In the genomic region with DNA sequence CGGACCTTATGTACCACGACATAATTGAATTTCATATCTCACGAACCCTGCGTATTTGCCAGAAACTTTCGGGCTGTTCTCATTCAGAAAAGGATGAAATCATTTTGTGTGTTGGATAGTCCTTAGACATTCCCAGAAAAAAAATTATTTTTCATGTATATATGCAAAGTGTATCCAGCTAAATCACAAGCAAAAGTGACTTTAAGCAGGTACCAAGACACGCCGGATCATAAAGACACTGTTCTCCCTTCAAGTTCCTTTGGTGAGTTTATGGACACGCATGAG, we compare ENCODE assay signal across 13 cellular contexts. TPM values are rescaled to one million over a fixed set of nuclear protein-coding genes. Genes with fewer than 3 reads are reported as not detected.
DNase-seq lines count a peak whose midpoint lies in the region; ATAC-seq and TF ChIP-seq lines count a peak whose summit lies in the region.
"Had no signal": no experiment of that assay in that cellular context is flagged by ENCODE, and none has a peak within 500 bp of the region (broad histone marks: within the 10 kb centered on the region; RNA-seq: fewer than 3 reads in every experiment).

No MANE protein-coding gene starts in this region.

- H3K27me3 ChIP-seq in Panc1 (ENCODE audit: control insufficient read depth, insufficient read depth, low read length) (no peaks in the 10 kb centered on the region), hepatocyte (peaks cover 4% of the 10 kb centered on the region)
- H3K27me3 ChIP-seq: brain microvascular endothelial cell, tibial artery had no signal

- in situ Hi-C loops in Panc1 (cut with HindIII; ENCODE audit: low pct_unique_long_range_greater_than_20kb, low sequenced_read_pairs): no loop called here

- DNase-seq in activated naive CD8-positive, alpha-beta T cell treated with anti-CD3 and anti-CD28 coated beads, Interleukin-2, amount 10 ng/mL, durations not matched to agents 7 days and 5 days: no peak
- no peak for DNase-seq in activated naive CD8-positive, alpha-beta T cell treated with anti-CD3 and anti-CD28 coated beads, Interleukin-2, amount 50 U/mL, for 24 hours
- DNase-seq in Panc1 (ENCODE audit: low read depth, low spot score) (no peak), hepatocyte (ENCODE audit: low spot score) (no peak), amniotic stem cell (lab: John Stamatoyannopoulos, UW) (no peak), NCI-H82 (lab: John Stamatoyannopoulos, UW) (no peak)
- no peak for DNase-seq in stimulated activated naive B cell treated with anti-CD40 and anti-IgM and Interleukin-4, amounts not matched to agents 10 μg/mL and 1 μg/mL and 100 μg/mL, for 72 hours

- no peak overlapping the region for H3K27ac Mint-ChIP-seq in activated naive CD8-positive, alpha-beta T cell treated with anti-CD3 and anti-CD28 coated beads, Interleukin-2, amount 10 ng/mL, durations not matched to agents 7 days and 5 days
- H3K27ac Mint-ChIP-seq in activated naive CD8-positive, alpha-beta T cell treated with anti-CD3 and anti-CD28 coated beads, Interleukin-2, amount 50 U/mL, for 24 hours: no peak overlapping the region
- no peak overlapping the region for H3K27ac Mint-ChIP-seq in stimulated activated naive B cell treated with anti-CD40 and anti-IgM and Interleukin-4, amounts not matched to agents 10 μg/mL and 1 μg/mL and 100 μg/mL, for 72 hours
- H3K27ac Mint-ChIP-seq: activated T-helper 2 cell treated with anti-CD3 and anti-CD28 coated beads, Interferon-gamma antibody, Interleukin-2, Interleukin-4, amounts not matched to agents 10 μg/mL and 5 μg/mL and 100 μg/mL, durations not matched to agents 14 hours and 24 hours and 36 hours; endodermal cell; T-helper 17 cell had no signal

- no peaks in the 10 kb centered on the region for H3K36me3 ChIP-seq in Panc1 (ENCODE audit: control insufficient read depth, insufficient read depth, low read length)
- H3K36me3 ChIP-seq in hepatocyte (replicated peaks; ENCODE audit: insufficient read depth, low read depth): no peaks in the 10 kb centered on the region
- H3K36me3 ChIP-seq: brain microvascular endothelial cell, tibial artery had no signal

- intact Hi-C loops in Panc1 (cut with micrococcal nuclease; ENCODE audit: unreplicated experiment): loop anchor here (2.0 to 5.0 kb wide), 2 partner anchors 170 to 320 kb away; no protein-coding TSS in a partner anchor

- peak overlapping the region; percentile 48 for H3K4me3 Mint-ChIP-seq in activated naive CD8-positive, alpha-beta T cell treated with anti-CD3 and anti-CD28 coated beads, Interleukin-2, amount 10 ng/mL, durations not matched to agents 7 days and 5 days
- H3K4me3 Mint-ChIP-seq in activated naive CD8-positive, alpha-beta T cell treated with anti-CD3 and anti-CD28 coated beads, Interleukin-2, amount 50 U/mL, for 24 hours: no peak overlapping the region
- H3K4me3 Mint-ChIP-seq in stimulated activated naive B cell treated with anti-CD40 and anti-IgM and Interleukin-4, amounts not matched to agents 10 μg/mL and 1 μg/mL and 100 μg/mL, for 72 hours: peak overlapping the region; percentile 37 to 66
- H3K4me3 Mint-ChIP-seq: endodermal cell, T-helper 17 cell had no signal

- peak overlapping the region; percentile 62 for H3K4me2 ChIP-seq in hepatocyte

- no peaks in the 10 kb centered on the region for H3K36me3 Mint-ChIP-seq in activated naive CD8-positive, alpha-beta T cell treated with anti-CD3 and anti-CD28 coated beads, Interleukin-2, amount 10 ng/mL, durations not matched to agents 7 days and 5 days
- H3K36me3 Mint-ChIP-seq in activated naive CD8-positive, alpha-beta T cell treated with anti-CD3 and anti-CD28 coated beads, Interleukin-2, amount 50 U/mL, for 24 hours (ENCODE audit: low read depth): no peaks in the 10 kb centered on the region
- peaks cover 0 to 1% of the 10 kb centered on the region in 2 donors for H3K36me3 Mint-ChIP-seq in stimulated activated naive B cell treated with anti-CD40 and anti-IgM and Interleukin-4, amounts not matched to agents 10 μg/mL and 1 μg/mL and 100 μg/mL, for 72 hours

- H3K79me2 ChIP-seq in hepatocyte: no peaks in the 10 kb centered on the region

- POLR2A ChIA-PET in activated naive CD8-positive, alpha-beta T cell treated with anti-CD3 and anti-CD28 coated beads, Interleukin-2, amount 10 ng/mL, durations not matched to agents 7 days and 5 days (lab: Charles Lee): no interaction called here
- POLR2A ChIA-PET in Panc1 (lab: Charles Lee): no interaction called here

- CTCF ChIA-PET in Panc1 (lab: Charles Lee): interaction anchor here (0.7 to 1.5 kb wide), 3 partner anchors 151 to 169 kb away, joined by 5 to 6 read pairs (median 6); no protein-coding TSS in a partner anchor

- 30% methylated on average over 8 of the region's 8 CpGs for WGBS in hepatocyte (ENCODE audit: low lambda C conversion rate, missing lambda C conversion rate)

- H3K4me1 ChIP-seq in Panc1 (ENCODE audit: control insufficient read depth, insufficient read depth, low read length) (no peaks in the 10 kb centered on the region), hepatocyte (ENCODE audit: insufficient read depth) (peaks cover 4% of the 10 kb centered on the region)

- peaks cover 3% of the 10 kb centered on the region for H3K27me3 Mint-ChIP-seq in activated naive CD8-positive, alpha-beta T cell treated with anti-CD3 and anti-CD28 coated beads, Interleukin-2, amount 10 ng/mL, durations not matched to agents 7 days and 5 days
- no peaks in the 10 kb centered on the region for H3K27me3 Mint-ChIP-seq in activated naive CD8-positive, alpha-beta T cell treated with anti-CD3 and anti-CD28 coated beads, Interleukin-2, amount 50 U/mL, for 24 hours
- no peaks in the 10 kb centered on the region for H3K27me3 Mint-ChIP-seq in stimulated activated naive B cell treated with anti-CD40 and anti-IgM and Interleukin-4, amounts not matched to agents 10 μg/mL and 1 μg/mL and 100 μg/mL, for 72 hours

- ATAC-seq in activated naive CD8-positive, alpha-beta T cell treated with anti-CD3 and anti-CD28 coated beads, Interleukin-2, amount 10 ng/mL, durations not matched to agents 7 days and 5 days (ENCODE audit: low read depth): no peak
- no peak for ATAC-seq in activated naive CD8-positive, alpha-beta T cell treated with anti-CD3 and anti-CD28 coated beads, Interleukin-2, amount 50 U/mL, for 24 hours
- ATAC-seq in Panc1: no peak; the same call in 1 of the 2 replicates
- no peak for ATAC-seq in stimulated activated naive B cell treated with anti-CD40 and anti-IgM and Interleukin-4, amounts not matched to agents 10 μg/mL and 1 μg/mL and 100 μg/mL, for 72 hours (replicated peaks)
- no peak for ATAC-seq in HG03460 (IDR thresholded peaks at IDR 0.05; ENCODE audit: unreplicated experiment)

- H4K20me1 ChIP-seq in hepatocyte (ENCODE audit: insufficient read depth, poor library complexity, severe bottlenecking): no peaks in the 10 kb centered on the region

- peak; percentile 4 for TF ChIP-seq CTCF in Panc1 (IDR thresholded peaks at IDR 0.05)
- no peak for TF ChIP-seq CTCF in hepatocyte (IDR thresholded peaks at IDR 0.05; ENCODE audit: poor library complexity)

- H3K4me3 ChIP-seq in Panc1 (ENCODE audit: low read depth in 2 of 2, low read length in 2 of 2) (peak overlapping the region in 1 of 2 experiments; percentile 36; a peak in 2 of 4 replicates), hepatocyte (no peak overlapping the region)
- H3K4me3 ChIP-seq: tibial artery had no signal

- H3K9me3 Mint-ChIP-seq in activated naive CD8-positive, alpha-beta T cell treated with anti-CD3 and anti-CD28 coated beads, Interleukin-2, amount 10 ng/mL, durations not matched to agents 7 days and 5 days: no peaks in the 10 kb centered on the region
- H3K9me3 Mint-ChIP-seq in activated naive CD8-positive, alpha-beta T cell treated with anti-CD3 and anti-CD28 coated beads, Interleukin-2, amount 50 U/mL, for 24 hours: no peaks in the 10 kb centered on the region
- no peaks in the 10 kb centered on the region for H3K9me3 Mint-ChIP-seq in stimulated activated naive B cell treated with anti-CD40 and anti-IgM and Interleukin-4, amounts not matched to agents 10 μg/mL and 1 μg/mL and 100 μg/mL, for 72 hours
- H3K9me3 Mint-ChIP-seq: activated T-helper 2 cell treated with anti-CD3 and anti-CD28 coated beads, Interferon-gamma antibody, Interleukin-2, Interleukin-4, amounts not matched to agents 10 μg/mL and 5 μg/mL and 100 μg/mL, durations not matched to agents 14 hours and 24 hours and 36 hours; endodermal cell had no signal

- no peaks in the 10 kb centered on the region for H3K9me3 ChIP-seq in Panc1 (ENCODE audit: control insufficient read depth, insufficient read depth, low read depth, low read length)
- H3K9me3 ChIP-seq in hepatocyte (ENCODE audit: low read depth): no peaks in the 10 kb centered on the region
- H3K9me3 ChIP-seq: tibial artery had no signal

- no peaks in the 10 kb centered on the region for H3K9me2 ChIP-seq in hepatocyte (replicated peaks; ENCODE audit: insufficient read depth)

- H3K27ac ChIP-seq in Panc1 (ENCODE audit: low read length) (no peak overlapping the region), hepatocyte (no peak overlapping the region)
- H3K27ac ChIP-seq: brain microvascular endothelial cell, tibial artery had no signal

- BruUV-seq in Panc1 (replicated peaks; lab: Mats Ljungman, UMichigan): no TSS peak

- H3K4me1 Mint-ChIP-seq in activated naive CD8-positive, alpha-beta T cell treated with anti-CD3 and anti-CD28 coated beads, Interleukin-2, amount 10 ng/mL, durations not matched to agents 7 days and 5 days: peaks cover 2% of the 10 kb centered on the region
- peaks cover 9% of the 10 kb centered on the region for H3K4me1 Mint-ChIP-seq in activated naive CD8-positive, alpha-beta T cell treated with anti-CD3 and anti-CD28 coated beads, Interleukin-2, amount 50 U/mL, for 24 hours
- H3K4me1 Mint-ChIP-seq in stimulated activated naive B cell treated with anti-CD40 and anti-IgM and Interleukin-4, amounts not matched to agents 10 μg/mL and 1 μg/mL and 100 μg/mL, for 72 hours: peaks cover 22 to 30% of the 10 kb centered on the region in 2 donors

- peak overlapping the region; percentile 40 for H2AFZ ChIP-seq in hepatocyte

RNA-seq across cellular contexts. Expression of a gene that starts 35.1 kb away (rescaled TPM):
- 1 to 10 TPM; 8.5 to 9.2 TPM for total RNA-seq in activated naive CD8-positive, alpha-beta T cell treated with anti-CD3 and anti-CD28 coated beads, Interleukin-2, amount 10 ng/mL, durations not matched to agents 7 days and 5 days
- total RNA-seq in Panc1 (2021; ENCODE audit: unreplicated experiment): 37.7 TPM
- polyA plus RNA-seq in Panc1 (2012; ENCODE audit: insufficient read length): 35.0 TPM
- total RNA-seq in hepatocyte: 15.5 and 19.1 TPM in 2 replicates
- 20.7 and 22.9 TPM in 2 replicates for polyA plus RNA-seq in hepatocyte

RNA-seq across cellular contexts. Expression of a gene that starts 59.8 kb away (rescaled TPM):
- 10 to 100 TPM; 18.4 to 24.9 TPM for total RNA-seq in activated naive CD8-positive, alpha-beta T cell treated with anti-CD3 and anti-CD28 coated beads, Interleukin-2, amount 10 ng/mL, durations not matched to agents 7 days and 5 days
- 16.8 TPM for total RNA-seq in Panc1 (2021; ENCODE audit: unreplicated experiment)
- 13.6 TPM for polyA plus RNA-seq in Panc1 (2012; ENCODE audit: insufficient read length)
- total RNA-seq in hepatocyte: 52.1 and 55.6 TPM in 2 replicates
- 29.4 and 34.7 TPM in 2 replicates for polyA plus RNA-seq in hepatocyte
